In genomic region chr3:195117978-195118581, GRCh38 we compare ENCODE assay signal across 11 cellular contexts.
A peak's percentile ranks its signal among the peaks of the same experiment; 100 is the strongest.
DNase-seq lines count a peak whose midpoint lies in the region; ATAC-seq and TF ChIP-seq lines count a peak whose summit lies in the region.
"Had no signal": no experiment of that assay in that cellular context is flagged by ENCODE, and none has a peak within 500 bp of the region (broad histone marks: within the 10 kb centered on the region; RNA-seq: fewer than 3 reads in every experiment).

No MANE protein-coding gene starts in this region.

- BruUV-seq in Caco-2 (replicated peaks; lab: Mats Ljungman, UMichigan), result no TSS peak

- H3K9me3 Mint-ChIP-seq in Caco-2 (ENCODE audit: unreplicated experiment), result no peaks in the 10 kb centered on the region
- H3K9me3 Mint-ChIP-seq: effector memory CD8-positive, alpha-beta T cell; stimulated activated naive B cell treated with anti-CD40 and anti-IgM and Interleukin-4, amounts not matched to agents 10 μg/mL and 1 μg/mL and 100 μg/mL, for 72 hours had no signal

- TF ChIP-seq CTCF in Caco-2 (IDR thresholded peaks at IDR 0.05; ENCODE audit: insufficient read depth in 1 of 2, low read depth in 1 of 2, low read length in 1 of 2, severe bottlenecking in 1 of 2, unreplicated experiment in 1 of 2), result peak in 1 of 2 experiments; percentile 34

- POLR2A ChIA-PET in Caco-2 (lab: Charles Lee), result no interaction called here

- intact Hi-C loops in Caco-2 (cut with micrococcal nuclease; ENCODE audit: unreplicated experiment), result loop anchor here (5.0 kb wide), 1 partner anchor 34 kb away; no protein-coding TSS in a partner anchor

- no peaks in the 10 kb centered on the region for H3K27me3 ChIP-seq in Caco-2 (replicated peaks; ENCODE audit: control insufficient read depth, insufficient read depth, low read length)

- H3K4me1 Mint-ChIP-seq in Caco-2 (ENCODE audit: low read depth, unreplicated experiment), result peaks cover 25% of the 10 kb centered on the region

- DNase-seq in Caco-2 (peak; percentile 53 to 86), HUDEP-2 (lab: John Stamatoyannopoulos, UW; ENCODE audit: unreplicated experiment in 76 of 76) (peak in 68 of 76 experiments; percentile 2 to 76 (median 44)), amniotic epithelial cell (ENCODE audit: low read depth) (peak; percentile 25), left kidney (ENCODE audit: low read depth, low spot score) (peak; percentile 20), DMS 273 (lab: John Stamatoyannopoulos, UW; ENCODE audit: unreplicated experiment) (no peak), HCEC 1CT (no peak)
- DNase-seq: effector memory CD8-positive, alpha-beta T cell; NCI-H2171; stimulated activated naive B cell treated with anti-CD40 and anti-IgM and Interleukin-4, amounts not matched to agents 10 μg/mL and 1 μg/mL and 100 μg/mL, for 72 hours had no signal

- H3K27me3 Mint-ChIP-seq in Caco-2 (ENCODE audit: insufficient read depth, unreplicated experiment), result no peaks in the 10 kb centered on the region
- H3K27me3 Mint-ChIP-seq: effector memory CD8-positive, alpha-beta T cell; stimulated activated naive B cell treated with anti-CD40 and anti-IgM and Interleukin-4, amounts not matched to agents 10 μg/mL and 1 μg/mL and 100 μg/mL, for 72 hours had no signal

- no peak for ATAC-seq in GM19397 (IDR thresholded peaks at IDR 0.05; ENCODE audit: unreplicated experiment)
- ATAC-seq in GM18861 (IDR thresholded peaks at IDR 0.05; ENCODE audit: unreplicated experiment), result no peak
- ATAC-seq: effector memory CD8-positive, alpha-beta T cell had no signal

- CTCF ChIA-PET in Caco-2 (lab: Charles Lee), result interaction anchor here (1.1 kb wide), 1 partner anchor 446 kb away, joined by 3 read pairs; the partner anchor contains the start of gene LSG1

- no peaks in the 10 kb centered on the region for H3K36me3 ChIP-seq in Caco-2 (ENCODE audit: control insufficient read depth, insufficient read depth, low read length)

- no peaks in the 10 kb centered on the region for H3K36me3 Mint-ChIP-seq in Caco-2 (ENCODE audit: insufficient read depth, unreplicated experiment)

- peak overlapping the region; percentile 94 for H3K27ac Mint-ChIP-seq in Caco-2 (ENCODE audit: unreplicated experiment)
- H3K27ac Mint-ChIP-seq: stimulated activated naive B cell treated with anti-CD40 and anti-IgM and Interleukin-4, amounts not matched to agents 10 μg/mL and 1 μg/mL and 100 μg/mL, for 72 hours had no signal

- H3K4me3 ChIP-seq in Caco-2 (ENCODE audit: low read depth, low read length), result no peak overlapping the region

- H3K4me1 ChIP-seq in Caco-2, result peaks cover 32% of the 10 kb centered on the region

- peak overlapping the region; percentile 59 for H3K4me3 Mint-ChIP-seq in Caco-2 (ENCODE audit: unreplicated experiment)
- H3K4me3 Mint-ChIP-seq: effector memory CD8-positive, alpha-beta T cell; stimulated activated naive B cell treated with anti-CD40 and anti-IgM and Interleukin-4, amounts not matched to agents 10 μg/mL and 1 μg/mL and 100 μg/mL, for 72 hours had no signal

- no peaks in the 10 kb centered on the region for H3K9me3 ChIP-seq in Caco-2

Comparison
In these comparisons a context has a peak if more than half of its experiments do, and no peak if none do; other contexts are left out.
1. DNase-seq: peak in Caco-2 (2 of 2), HUDEP-2 (68 of 76), amniotic epithelial cell (single experiment) and left kidney (single experiment); none in DMS 273 (single experiment) and HCEC 1CT (single experiment).